1 cellular context compared by ENCODE assay signal in genomic region chr9:122580360-122580759, GRCh38.
A peak's percentile ranks its signal among the peaks of the same experiment; 100 is the strongest.
TF ChIP-seq lines count a peak whose summit lies in the region.

No MANE protein-coding gene starts in this region.

TF ChIP-seq in K562, 482 proteins besides CTCF, POLR2A, EP300 and RAD21 (continued from another document and continues in another):
- TF ChIP-seq ZSCAN29 (IDR thresholded peaks at IDR 0.05) (no peak), KLF1 (tag; IDR thresholded peaks at IDR 0.05) (no peak), ZNF24 (IDR thresholded peaks at IDR 0.05) (no peak), POLR2B (IDR thresholded peaks at IDR 0.05; ENCODE audit: low read depth, partially characterized antibody) (no peak), SNRNP70 (optimal IDR thresholded peaks at IDR 0.05; ENCODE audit: low read depth, low read length) (no peak), NFXL1 (CRISPR knock-in tag; IDR thresholded peaks at IDR 0.05) (no peak), ZNF436 (CRISPR knock-in tag; IDR thresholded peaks at IDR 0.05) (no peak), ZNF551 (CRISPR knock-in tag; IDR thresholded peaks at IDR 0.05) (no peak), MBD1 (CRISPR knock-in tag; IDR thresholded peaks at IDR 0.05) (no peak), ATF3 (IDR thresholded peaks at IDR 0.05) (peak; percentile 89), ATF3 (CRISPR knock-in tag; conservative IDR thresholded peaks at IDR 0.05) (no peak), CHCHD3 (CRISPR knock-in tag; IDR thresholded peaks at IDR 0.05) (no peak), ZNF398 (CRISPR knock-in tag; IDR thresholded peaks at IDR 0.05) (no peak), JUND (IDR thresholded peaks at IDR 0.05; ENCODE audit: borderline replicate concordance, low read depth, low read length) (peak; percentile 95), JUND (tag; IDR thresholded peaks at IDR 0.05; ENCODE audit: borderline replicate concordance, low read depth, low read length) (peak; percentile 96; the same call in 2 of the 3 replicates), ZNF324 (CRISPR knock-in tag; IDR thresholded peaks at IDR 0.05) (no peak), ZKSCAN8 (CRISPR knock-in tag; IDR thresholded peaks at IDR 0.05) (no peak), SMARCC2 (IDR thresholded peaks at IDR 0.05; ENCODE audit: low read depth) (peak; percentile 56; the same call in 1 of the 2 replicates), TSC22D4 (tag; IDR thresholded peaks at IDR 0.05) (no peak), BDP1 (IDR thresholded peaks at IDR 0.05; ENCODE audit: insufficient read depth, insufficient read length) (no peak), HINFP (tag; conservative IDR thresholded peaks at IDR 0.05; ENCODE audit: low read depth) (no peak), ZNF583 (CRISPR knock-in tag; IDR thresholded peaks at IDR 0.05) (no peak), BRD4 (IDR thresholded peaks at IDR 0.05) (no peak), BRCA1 (IDR thresholded peaks at IDR 0.05) (no peak), BRCA1 (CRISPR knock-in tag; IDR thresholded peaks at IDR 0.05) (no peak), GTF2E2 (tag; IDR thresholded peaks at IDR 0.05) (no peak), CHAMP1 (IDR thresholded peaks at IDR 0.05) (peak; percentile 87), SP2 (IDR thresholded peaks at IDR 0.05; ENCODE audit: extremely low read depth, low read depth, low read length, poor library complexity, severe bottlenecking) (no peak), PURB (CRISPR knock-in tag; IDR thresholded peaks at IDR 0.05; ENCODE audit: low read depth) (no peak), MIER1 (IDR thresholded peaks at IDR 0.05; ENCODE audit: low read depth) (no peak), IRF2 (CRISPR knock-in tag; IDR thresholded peaks at IDR 0.05) (no peak), TAL1 (IDR thresholded peaks at IDR 0.05) (no peak), ZNF384 (IDR thresholded peaks at IDR 0.05; ENCODE audit: low read depth, low read length) (no peak), TAF9B (IDR thresholded peaks at IDR 0.05; ENCODE audit: partially characterized antibody) (peak; percentile 56), NR2C1 (IDR thresholded peaks at IDR 0.05) (no peak), NR2C1 (tag; IDR thresholded peaks at IDR 0.05) (no peak), ZNF655 (CRISPR knock-in tag; IDR thresholded peaks at IDR 0.05) (no peak), ZNF197 (CRISPR knock-in tag; IDR thresholded peaks at IDR 0.05; ENCODE audit: low read depth) (no peak), ATF1 (CRISPR knock-in tag; IDR thresholded peaks at IDR 0.05) (no peak), ATF1 (tag; IDR thresholded peaks at IDR 0.05) (no peak; the same call in 1 of the 2 replicates), NFIC (IDR thresholded peaks at IDR 0.05) (peak; percentile 43; the same call in 1 of the 2 replicates), SMARCE1 (IDR thresholded peaks at IDR 0.05) (peak; percentile 75; the same call in 1 of the 2 replicates), POLR3G (IDR thresholded peaks at IDR 0.05; ENCODE audit: extremely low read depth, insufficient read length, insufficient replicate concordance) (no peak), CBX5 (IDR thresholded peaks at IDR 0.05; ENCODE audit: borderline replicate concordance, low read depth) (no peak), DMBX1 (CRISPR knock-in tag; IDR thresholded peaks at IDR 0.05; ENCODE audit: borderline replicate concordance) (no peak), ZNF592 (IDR thresholded peaks at IDR 0.05) (peak; percentile 81), USF1 (CRISPR knock-in tag; IDR thresholded peaks at IDR 0.05) (no peak), SAP30 (IDR thresholded peaks at IDR 0.05; ENCODE audit: borderline replicate concordance, insufficient read depth, low read depth, low read length, poor library complexity, severe bottlenecking) (no peak), LEF1 (IDR thresholded peaks at IDR 0.05) (no peak), SOX6 (IDR thresholded peaks at IDR 0.05) (peak; percentile 96), ZNF354B (CRISPR knock-in tag; IDR thresholded peaks at IDR 0.05) (no peak), SIX5 (IDR thresholded peaks at IDR 0.05; ENCODE audit: borderline replicate concordance in 1 of 2, insufficient read depth in 1 of 2, low read depth in 1 of 2, low read length in 2 of 2) (no peak), NFYB (IDR thresholded peaks at IDR 0.05; ENCODE audit: extremely low read depth, insufficient read length) (no peak), RHOXF2B (CRISPR knock-in tag; conservative IDR thresholded peaks at IDR 0.05) (no peak), ZNF3 (CRISPR knock-in tag; IDR thresholded peaks at IDR 0.05) (no peak), ZNF146 (CRISPR knock-in tag; IDR thresholded peaks at IDR 0.05; ENCODE audit: unreplicated experiment) (no peak)
